Comparison of ENCODE assay signal across 27 cellular contexts in genomic region chr5:81994679-81995078, GRCh38. TPM values are rescaled to one million over a fixed set of nuclear protein-coding genes. Genes with fewer than 3 reads are reported as not detected.
DNase-seq lines count a peak whose midpoint lies in the region; ATAC-seq, FAIRE-seq and TF ChIP-seq lines count a peak whose summit lies in the region.
"Had no signal": no experiment of that assay in that cellular context is flagged by ENCODE, and none has a peak within 500 bp of the region (broad histone marks: within the 10 kb centered on the region; RNA-seq: fewer than 3 reads in every experiment).

No MANE protein-coding gene starts in this region.

- BruUV-seq in IMR-90 (replicated peaks; lab: Mats Ljungman, UMichigan) (no TSS peak), mammary epithelial cell (replicated peaks; lab: Mats Ljungman, UMichigan) (no TSS peak)

- no peak for TF ChIP-seq EP300 in A549 (IDR thresholded peaks at IDR 0.05)

- peaks cover 0 to 11% of the 10 kb centered on the region in 2 donors for H3K9me3 Mint-ChIP-seq in effector memory CD8-positive, alpha-beta T cell
- H3K9me3 Mint-ChIP-seq: GM23338 had no signal

- H3K18ac ChIP-seq in IMR-90 (ENCODE audit: low read depth, low read length): no peak overlapping the region

- H3K23ac ChIP-seq in IMR-90 (ENCODE audit: low read depth, low read length): no peak overlapping the region

- intact Hi-C loops in IMR-90 (cut with micrococcal nuclease) (no loop called here), mammary epithelial cell (cut with micrococcal nuclease) (no loop called here)

- TF ChIP-seq RAD21 in A549 (conservative IDR thresholded peaks at IDR 0.05 in 1 of 2, IDR thresholded peaks at IDR 0.05 in 1 of 2) (no peak), IMR-90 (IDR thresholded peaks at IDR 0.05; ENCODE audit: low read length) (no peak)

- TF ChIP-seq CTCF in A549 (IDR thresholded peaks at IDR 0.05): no peak
- no peak for TF ChIP-seq CTCF in IMR-90 (conservative IDR thresholded peaks at IDR 0.05; ENCODE audit: low read depth, low read length)
- TF ChIP-seq CTCF in mammary epithelial cell (conservative IDR thresholded peaks at IDR 0.05 in 1 of 2, IDR thresholded peaks at IDR 0.05 in 1 of 2; ENCODE audit: extremely low read depth in 1 of 2, insufficient read depth in 1 of 2, low read depth in 1 of 2, low read length in 2 of 2): no peak
- TF ChIP-seq CTCF in fibroblast of the aortic adventitia (IDR thresholded peaks at IDR 0.05; ENCODE audit: insufficient read depth, low read length): no peak
- no peak for TF ChIP-seq CTCF in RWPE1 (conservative IDR thresholded peaks at IDR 0.05; ENCODE audit: low read depth)

- no peaks in the 10 kb centered on the region for H3K79me2 ChIP-seq in mammary epithelial cell (ENCODE audit: insufficient read depth, low read length)

- H4K91ac ChIP-seq in IMR-90 (ENCODE audit: insufficient read depth, low read depth, low read length): no peak overlapping the region

- DNase-seq in A549 (ENCODE audit: low read depth in 1 of 2, low spot score in 1 of 2) (no peak), IMR-90 (peak; percentile 17), mammary epithelial cell (peak; percentile 18), fibroblast of the aortic adventitia (ENCODE audit: low read depth) (peak; percentile 16), RWPE1 (ENCODE audit: low spot score) (no peak), NCI-H2171 (lab: John Stamatoyannopoulos, UW) (no peak), hypothalamus (lab: John Stamatoyannopoulos, UW) (no peak)
- DNase-seq in effector memory CD8-positive, alpha-beta T cell: no peak
- DNase-seq: 8988T; AML-193; C1 segment of cervical spinal cord; Calu3; CD8-positive, alpha-beta T cell; DMS153; NCI-H1694; NCI-H2081; NCI-H2171 treated with DMSO at 0.1 percent for 48 hours; NCI-H446; NCI-H526; OCI-M1; SHP77 treated with DMSO at 0.1 percent for 48 hours had no signal

- no peaks in the 10 kb centered on the region for H3K27me3 ChIP-seq in IMR-90 (ENCODE audit: control insufficient read depth, insufficient read depth, low read length)
- no peaks in the 10 kb centered on the region for H3K27me3 ChIP-seq in mammary epithelial cell (ENCODE audit: insufficient read depth, low read length)

- no peak overlapping the region for H4K5ac ChIP-seq in IMR-90 (ENCODE audit: low read depth, low read length)

- no peak overlapping the region for H4K8ac ChIP-seq in IMR-90 (ENCODE audit: low read depth in 2 of 2, low read length in 2 of 2)

- no peak overlapping the region for H2BK15ac ChIP-seq in IMR-90 (ENCODE audit: low read depth, low read length)

- H3K9me3 ChIP-seq in A549 (no peaks in the 10 kb centered on the region), IMR-90 (ENCODE audit: control insufficient read depth, insufficient read depth, low read length) (no peaks in the 10 kb centered on the region), mammary epithelial cell (replicated peaks; ENCODE audit: insufficient read depth, low read length) (no peaks in the 10 kb centered on the region)

- no peak overlapping the region for H3K9ac ChIP-seq in IMR-90 (ENCODE audit: low read depth, low read length)
- H3K9ac ChIP-seq in mammary epithelial cell (ENCODE audit: insufficient read depth, low read length): no peak overlapping the region
- H3K9ac ChIP-seq: KMS-11 had no signal

- H3K27me3 Mint-ChIP-seq in effector memory CD8-positive, alpha-beta T cell: no peaks in the 10 kb centered on the region

- H2AFZ ChIP-seq in IMR-90 (replicated peaks; ENCODE audit: low read length, poor library complexity): no peak overlapping the region
- H2AFZ ChIP-seq in mammary epithelial cell (ENCODE audit: low read depth, low read length): no peak overlapping the region
- H2AFZ ChIP-seq: GM23338 had no signal

- no peak overlapping the region for H3K27ac Mint-ChIP-seq in effector memory CD8-positive, alpha-beta T cell
- H3K27ac Mint-ChIP-seq: CD8-positive, alpha-beta T cell had no signal

- H3K27ac ChIP-seq in A549 (no peak overlapping the region), IMR-90 (ENCODE audit: insufficient read depth, low read length) (no peak overlapping the region), mammary epithelial cell (ENCODE audit: insufficient read depth, low read depth, low read length) (no peak overlapping the region), RWPE1 (no peak overlapping the region)
- H3K27ac ChIP-seq: KMS-11, SK-N-MC had no signal

- H4K20me1 ChIP-seq in IMR-90 (ENCODE audit: insufficient read depth, low read length): no peaks in the 10 kb centered on the region
- H4K20me1 ChIP-seq in mammary epithelial cell (ENCODE audit: insufficient read depth, low read length): no peaks in the 10 kb centered on the region

- CTCF ChIA-PET in A549 (lab: Yijun Ruan, JAX): interaction anchor here (0.6 to 1.6 kb wide), 2 partner anchors 9 to 317 kb away, joined by 3 read pairs; no protein-coding TSS in a partner anchor
- CTCF ChIA-PET in IMR-90 (lab: Yijun Ruan, JAX): interaction anchor here (0.6 kb wide), 1 partner anchor 78 kb away, joined by 3 read pairs; no protein-coding TSS in a partner anchor
- CTCF ChIA-PET in mammary epithelial cell (lab: Charles Lee; ENCODE audit: low non-redundant PET): no interaction called here
- CTCF ChIA-PET in RWPE1 (lab: Yijun Ruan, JAX): interaction anchor here (0.6 kb wide), 1 partner anchor 1619 kb away, joined by 4 read pairs; no protein-coding TSS in a partner anchor

- no peak overlapping the region for H2AK9ac ChIP-seq in IMR-90 (replicated peaks; ENCODE audit: low read depth, low read length, poor library complexity)

- H3K36me3 Mint-ChIP-seq in effector memory CD8-positive, alpha-beta T cell (ENCODE audit: insufficient read depth): peaks cover 13% of the 10 kb centered on the region

- H3K4me3 ChIP-seq in A549 (no peak overlapping the region), IMR-90 (ENCODE audit: insufficient read depth, low read depth, low read length) (no peak overlapping the region), mammary epithelial cell (replicated peaks in 1 of 3; ENCODE audit: insufficient read depth in 1 of 3, low read depth in 2 of 3, low read length in 3 of 3) (no peak overlapping the region), fibroblast of the aortic adventitia (ENCODE audit: low read depth, low read length) (no peak overlapping the region)
- H3K4me3 ChIP-seq: GM23338, SK-N-MC had no signal

- TF ChIP-seq POLR2A in A549 (IDR thresholded peaks at IDR 0.05; ENCODE audit: low read length) (no peak), IMR-90 (IDR thresholded peaks at IDR 0.05; ENCODE audit: low read depth, low read length) (no peak)

- in situ Hi-C loops in IMR-90 (cut with MboI; ENCODE audit: low sequenced_read_pairs): no loop called here
- in situ Hi-C loops in mammary epithelial cell (cut with MboI; ENCODE audit: low sequenced_read_pairs in 2 of 2): no loop called here

- H3K56ac ChIP-seq in IMR-90 (ENCODE audit: extremely low read depth, insufficient read depth, low read length): no peak overlapping the region

- H3K4me1 ChIP-seq in A549 (peaks cover 10% of the 10 kb centered on the region; the same call in 2 of the 3 replicates), IMR-90 (ENCODE audit: control insufficient read depth, insufficient read depth, low read length) (no peaks in the 10 kb centered on the region), mammary epithelial cell (ENCODE audit: insufficient read depth, low read length) (no peaks in the 10 kb centered on the region)

- peaks cover 0 to 3% of the 10 kb centered on the region in 2 donors for H3K4me1 Mint-ChIP-seq in effector memory CD8-positive, alpha-beta T cell (ENCODE audit: low read depth in 2 of 2)
- H3K4me1 Mint-ChIP-seq: GM23338 had no signal

- H2BK20ac ChIP-seq in IMR-90 (ENCODE audit: low read depth, low read length): no peak overlapping the region

- peaks cover 2% of the 10 kb centered on the region; the same call in 1 of the 2 replicates for H3K9me1 ChIP-seq in IMR-90 (ENCODE audit: insufficient read depth, low read length)

- H3K14ac ChIP-seq in IMR-90 (replicated peaks; ENCODE audit: low read depth, low read length): no peak overlapping the region

- dilution Hi-C loops in IMR-90 (cut with HindIII; ENCODE audit: low sequenced_read_pairs, unreplicated experiment) (no loop called here), mammary epithelial cell (cut with HindIII; ENCODE audit: low sequenced_read_pairs) (loop anchor here (5.0 kb wide), 1 partner anchor 57 kb away; no protein-coding TSS in a partner anchor)

- H3K4me2 ChIP-seq in A549 (peak overlapping the region; percentile 5; the same call in 1 of the 3 replicates), IMR-90 (ENCODE audit: low read depth, low read length) (no peak overlapping the region), mammary epithelial cell (ENCODE audit: insufficient read depth, low read depth, low read length) (no peak overlapping the region)
- H3K4me2 ChIP-seq: GM23338, KMS-11 had no signal

- H3K36me3 ChIP-seq in IMR-90 (ENCODE audit: control insufficient read depth, insufficient read depth, low read length) (peaks cover 7% of the 10 kb centered on the region; the same call in 1 of the 2 replicates), mammary epithelial cell (ENCODE audit: insufficient read depth, low read length) (no peaks in the 10 kb centered on the region)

- no peak for FAIRE-seq in A549 (lab: Jason Lieb, UNC)
- FAIRE-seq: G401.6, HTR-8/SVneo had no signal

- no peak overlapping the region for H2BK120ac ChIP-seq in IMR-90 (ENCODE audit: low read depth, low read length)

- POLR2A ChIA-PET in A549 (lab: Yijun Ruan, JAX): no interaction called here
- POLR2A ChIA-PET in IMR-90 (lab: Charles Lee; ENCODE audit: unreplicated experiment): no interaction called here
- POLR2A ChIA-PET in RWPE1 (lab: Yijun Ruan, JAX; ENCODE audit: low non-redundant PET): interaction anchor here (1.1 kb wide), 1 partner anchor 23 kb away, joined by 6 read pairs; the partner anchor contains the start of gene ATG10

- 33% methylated on average over 1 of the region's 1 CpG for WGBS in A549 (ENCODE audit: missing lambda C conversion rate)
- WGBS in IMR-90 (ENCODE audit: extremely low coverage in 2 of 2, insufficient read length in 1 of 2), 2 experiments: 100% methylated on average over 1 of the region's 1 CpG; no CpG with 5 or more reads in 1 of the 2 experiments
- 89% methylated on average over 1 of the region's 1 CpG for WGBS in mammary epithelial cell (ENCODE audit: low coverage, missing lambda C conversion rate)

- H2BK5ac ChIP-seq in IMR-90 (ENCODE audit: low read depth, low read length, poor library complexity, severe bottlenecking): no peak overlapping the region

- H2AK5ac ChIP-seq in IMR-90 (ENCODE audit: low read depth, low read length): no peak overlapping the region

- no peaks in the 10 kb centered on the region; a peak in 2 of 4 replicates for H3K79me1 ChIP-seq in IMR-90 (ENCODE audit: low read depth in 1 of 2, low read length in 2 of 2)

- H3K4me3 Mint-ChIP-seq in effector memory CD8-positive, alpha-beta T cell: no peak overlapping the region
- H3K4me3 Mint-ChIP-seq: CD8-positive, alpha-beta T cell; GM23338 had no signal

- H3K4ac ChIP-seq in IMR-90 (ENCODE audit: low read depth, low read length): no peak overlapping the region

- ATAC-seq in A549 (no peak; a peak in 1 of 6 replicates), IMR-90 (ENCODE audit: low read depth) (no peak)
- ATAC-seq in effector memory CD8-positive, alpha-beta T cell (replicated peaks): no peak
- ATAC-seq: CD8-positive, alpha-beta T cell; GM23338; HCT116 had no signal

RNA-seq across cellular contexts. Expression of gene ATG10, which starts 22.9 kb away (rescaled TPM):
- polyA plus RNA-seq in A549 (2011; rRNA removed) (12.7 and 14.0 TPM in 2 replicates), A549 (2017; fragmentation: RNase III; extraction: RNeasy Plus Mini Kit Qiagen cat#74134 plus additional on column Dnase treatment) (15.3 to 19.7 TPM (median 17.9 TPM) in 3 replicates), IMR-90 (2012; rRNA removed) (2.5 and 3.4 TPM in 2 replicates), mammary epithelial cell (3.7 TPM)
- 4.4 and 5.5 TPM in 2 replicates for polyA plus RNA-seq in A549 (2012; cell fraction: cytosol; rRNA removed)
- 1.1 and 1.8 TPM in 2 replicates for polyA plus RNA-seq in A549 (2012; cell fraction: nucleus; rRNA removed)
- 5.2 and 5.4 TPM in 2 replicates for polyA minus RNA-seq in A549 (2011; rRNA and poly(A)+ RNA removed)
- total RNA-seq in IMR-90 (2012; rRNA removed) (8.1 and 12.2 TPM in 2 replicates), mammary epithelial cell (10 to 100 TPM in 1 of 2 donors, 1 to 10 TPM in 1; 7.2 to 12.2 TPM), fibroblast of the aortic adventitia (ENCODE audit: low replicate concordance) (8.8 and 16.8 TPM in 2 replicates)
- 0.85 and 0.93 TPM in 2 replicates for polyA plus RNA-seq in IMR-90 (2012; cell fraction: cytosol; rRNA removed)
- 0.39 and 2.3 TPM in 2 replicates for polyA plus RNA-seq in IMR-90 (2012; cell fraction: nucleus; rRNA removed; ENCODE audit: low replicate concordance)
- not detected for polyA minus RNA-seq in mammary epithelial cell

Comparison
In these comparisons a context has a peak if more than half of its experiments do, and no peak if none do; other contexts are left out.
1. DNase-seq: peak in IMR-90 (single experiment), mammary epithelial cell (single experiment) and fibroblast of the aortic adventitia (single experiment); none in A549 (0 of 2), RWPE1 (single experiment), NCI-H2171 (single experiment), effector memory CD8-positive, alpha-beta T cell (0 of 3) and hypothalamus (0 of 51).